ENCODE assay signal across 24 cellular contexts in genomic region chr1:40311692-40312091, GRCh38. TPM values are rescaled to one million over a fixed set of nuclear protein-coding genes. Genes with fewer than 3 reads are reported as not detected.
DNase-seq lines count a peak whose midpoint lies in the region; ATAC-seq and TF ChIP-seq lines count a peak whose summit lies in the region.
"Had no signal": no experiment of that assay in that cellular context is flagged by ENCODE, and none has a peak within 500 bp of the region (broad histone marks: within the 10 kb centered on the region; RNA-seq: fewer than 3 reads in every experiment).

No MANE protein-coding gene starts in this region.

- no peaks in the 10 kb centered on the region for H3K9me3 ChIP-seq in BLaER1 treated with 17β-estradiol and CSF1 and Interleukin-3, amounts not matched to agents 10 nM and 100 nM (replicated peaks in 1 of 11)
- no peaks in the 10 kb centered on the region for H3K9me3 ChIP-seq in MM.1S (replicated peaks; ENCODE audit: insufficient read depth, low read length)
- H3K9me3 ChIP-seq: esophagus squamous epithelium, left ventricle myocardium inferior, stomach, vagina had no signal

- H3K36me3 ChIP-seq in BLaER1 treated with 17β-estradiol and CSF1 and Interleukin-3, amounts not matched to agents 10 nM and 100 nM: no peaks in the 10 kb centered on the region
- no peaks in the 10 kb centered on the region for H3K36me3 ChIP-seq in MM.1S (replicated peaks; ENCODE audit: insufficient read depth, low read length)
- H3K36me3 ChIP-seq: esophagus squamous epithelium, left ventricle myocardium inferior, neural progenitor cell, stomach, vagina had no signal

- no peaks in the 10 kb centered on the region for H4K20me1 ChIP-seq in BLaER1 treated with 17β-estradiol and CSF1 and Interleukin-3, amounts not matched to agents 10 nM and 100 nM
- no peaks in the 10 kb centered on the region for H4K20me1 ChIP-seq in MM.1S (ENCODE audit: insufficient read depth, low read length)

- peak overlapping the region in 9 of 11 experiments; percentile 67 to 86 (median 79); a peak in 17 of 22 replicates for H3K27ac ChIP-seq in BLaER1 treated with 17β-estradiol and CSF1 and Interleukin-3, amounts not matched to agents 10 nM and 100 nM
- no peak overlapping the region for H3K27ac ChIP-seq in MM.1S (ENCODE audit: low read length)
- H3K27ac ChIP-seq: esophagus squamous epithelium, foreskin keratinocyte, left ventricle myocardium inferior, neural progenitor cell, vagina had no signal

- no peak for TF ChIP-seq CTCF in MM.1S (IDR thresholded peaks at IDR 0.05; ENCODE audit: low read length)

- H3K4me1 ChIP-seq in BLaER1 treated with 17β-estradiol and CSF1 and Interleukin-3, amounts not matched to agents 10 nM and 100 nM: peaks cover 47 to 71% (median 67%) of the 10 kb centered on the region in 10 experiments
- H3K4me1 ChIP-seq in MM.1S (ENCODE audit: low read length): peaks cover 24% of the 10 kb centered on the region
- H3K4me1 ChIP-seq: foreskin keratinocyte had no signal

- H2AFZ ChIP-seq in MM.1S (ENCODE audit: low read length): peak overlapping the region; percentile 85; the same call in 1 of the 2 replicates
- H2AFZ ChIP-seq: neural progenitor cell had no signal

- H3K4me2 ChIP-seq in BLaER1 treated with 17β-estradiol and CSF1 and Interleukin-3, amounts not matched to agents 10 nM and 100 nM: peak overlapping the region; percentile 86 to 99 (median 97)
- H3K4me2 ChIP-seq in MM.1S (ENCODE audit: low read depth, low read length): peak overlapping the region; percentile 56; the same call in 1 of the 2 replicates
- H3K4me2 ChIP-seq: neural progenitor cell had no signal

- peak overlapping the region in 2 of 10 experiments; percentile 4 to 47; a peak in 2 of 20 replicates for H3K4me3 ChIP-seq in BLaER1 treated with 17β-estradiol and CSF1 and Interleukin-3, amounts not matched to agents 10 nM and 100 nM
- H3K4me3 ChIP-seq in MM.1S (ENCODE audit: low read length): 0 out of 2 replicates have a peak overlapping the region, but pooled peaks have one; percentile 26
- H3K4me3 ChIP-seq: esophagus squamous epithelium, left ventricle myocardium inferior, neural progenitor cell, vagina had no signal

- H3K27me3 ChIP-seq in BLaER1 treated with 17β-estradiol and CSF1 and Interleukin-3, amounts not matched to agents 10 nM and 100 nM: peaks cover 12 to 14% (median 13%) of the 10 kb centered on the region in 11 experiments
- H3K27me3 ChIP-seq in MM.1S (replicated peaks; ENCODE audit: insufficient read depth, low read length): peaks cover 11% of the 10 kb centered on the region
- H3K27me3 ChIP-seq: vagina had no signal

- DNase-seq in AG08396 (ENCODE audit: low spot score): peak; percentile 2
- DNase-seq in MM.1S: no peak
- peak; percentile 77 for DNase-seq in mesenteric fat pad (ENCODE audit: low spot score)
- DNase-seq in NOMO-1 treated with DMSO at 0.1 percent for 48 hours (lab: John Stamatoyannopoulos, UW; ENCODE audit: unreplicated experiment): no peak
- DNase-seq: activated naive CD4-positive, alpha-beta T cell treated with anti-CD3 and anti-CD28 coated beads, Interleukin-2, amount 50 U/mL, for 16 hours; activated T-cell treated with anti-CD3 and anti-CD28 coated beads, Interleukin-2, amount 50 U/mL, for 1 hour; DND-41; esophagus squamous epithelium; foreskin keratinocyte; mesenchymal stem cell; NCI-H1436 treated with DMSO at 0.1 percent for 48 hours; NCI-H226; NCI-H526 treated with DMSO at 0.1 percent for 48 hours; T-helper 9 cell had no signal

- ATAC-seq in GM19467 (IDR thresholded peaks at IDR 0.05; ENCODE audit: unreplicated experiment) (no peak), HG03457 (IDR thresholded peaks at IDR 0.05; ENCODE audit: unreplicated experiment) (no peak)
- ATAC-seq: foreskin keratinocyte, HepG2, right cardiac atrium had no signal

- no peaks in the 10 kb centered on the region for H3K9me2 ChIP-seq in MM.1S (replicated peaks; ENCODE audit: insufficient read depth, low read length)

- H3K9ac ChIP-seq in BLaER1 treated with 17β-estradiol and CSF1 and Interleukin-3, amounts not matched to agents 10 nM and 100 nM: peak overlapping the region in 8 of 11 experiments; percentile 63 to 78 (median 74); a peak in 10 of 22 replicates
- H3K9ac ChIP-seq in MM.1S (ENCODE audit: low read length): no peak overlapping the region
- H3K9ac ChIP-seq: neural progenitor cell had no signal

- H3F3A ChIP-seq in MM.1S (ENCODE audit: insufficient read depth, low read length): no peaks in the 10 kb centered on the region

- no peaks in the 10 kb centered on the region for H3K79me2 ChIP-seq in MM.1S (ENCODE audit: low read length)

RNA-seq across cellular contexts. Expression of gene COL9A2, which starts 5.4 kb away (rescaled TPM):
- total RNA-seq in mesenteric fat pad: 0.48 TPM
- total RNA-seq: LHCN-M2 had no signal

RNA-seq across cellular contexts. Expression of gene ZMPSTE24, which starts 53.7 kb away (rescaled TPM):
- total RNA-seq in mesenteric fat pad: 41.3 TPM

Comparison
In these comparisons a context has a peak if more than half of its experiments do, and no peak if none do; other contexts are left out.
1. DNase-seq: peak in AG08396 (single experiment) and mesenteric fat pad (single experiment); none in MM.1S (single experiment) and NOMO-1 treated with DMSO at 0.1 percent for 48 hours (single experiment).